ENCODE assay signal across 8 cellular contexts in the genomic region with DNA sequence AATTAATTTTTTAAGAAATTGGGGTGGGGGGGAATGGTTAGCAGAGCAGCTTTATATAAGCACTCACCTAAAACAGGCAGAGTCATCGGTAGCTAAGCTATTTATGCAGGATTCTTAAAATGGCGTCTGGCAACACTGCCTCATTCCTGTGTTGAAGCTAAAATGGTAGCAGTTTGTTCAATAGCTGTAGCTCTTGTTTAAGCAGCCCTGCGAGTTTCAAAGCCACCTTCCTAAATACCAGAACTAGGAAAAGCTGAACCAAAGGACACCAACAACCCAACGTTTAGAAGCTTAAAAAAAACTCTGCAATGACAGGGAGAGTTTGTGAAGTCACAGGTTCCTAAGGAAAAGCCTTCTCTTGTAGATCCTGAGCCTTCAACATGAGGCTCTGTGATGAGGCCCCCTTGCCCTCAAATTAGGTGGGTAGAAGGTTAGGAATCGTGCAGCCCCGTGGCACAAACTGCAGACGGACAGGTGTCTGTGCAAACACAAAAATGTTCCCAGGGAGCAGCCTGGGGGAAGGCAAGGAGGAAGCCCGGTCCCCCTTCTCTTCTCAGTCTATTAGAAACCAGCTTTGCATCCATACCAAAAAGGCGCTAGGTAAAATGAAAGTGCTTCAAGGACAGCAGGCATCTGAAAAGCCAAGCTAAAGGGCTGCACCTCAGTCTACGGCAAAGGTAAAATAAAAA. TPM values are rescaled to one million over a fixed set of nuclear protein-coding genes. Genes with fewer than 3 reads are reported as not detected.
DNase-seq lines count a peak whose midpoint lies in the region; ATAC-seq and TF ChIP-seq lines count a peak whose summit lies in the region.

No MANE protein-coding gene starts in this region.

- in situ Hi-C loops in brain microvascular endothelial cell (cut with HindIII; ENCODE audit: low pct_ligation_motif_present, low sequenced_read_pairs), result no loop called here

- H3K4me3 Mint-ChIP-seq in type B pancreatic cell, result no peak overlapping the region

- H3K27me3 ChIP-seq in brain microvascular endothelial cell (replicated peaks), result no peaks in the 10 kb centered on the region

- H3K9me3 ChIP-seq in mesodermal cell (ENCODE audit: control insufficient read depth, low read length), result no peaks in the 10 kb centered on the region

- no peak overlapping the region for H3K27ac Mint-ChIP-seq in type B pancreatic cell

- H3K4me3 ChIP-seq in brain microvascular endothelial cell (ENCODE audit: low read depth, low read length), result no peak overlapping the region
- H3K4me3 ChIP-seq in mesodermal cell (ENCODE audit: extremely low read depth, insufficient read depth, low read length, poor library complexity, severe bottlenecking), result peak overlapping the region; percentile 62

- TF ChIP-seq CTCF in brain microvascular endothelial cell (IDR thresholded peaks at IDR 0.05; ENCODE audit: low read depth, low read length, missing control alignments) (no peak), type B pancreatic cell (conservative IDR thresholded peaks at IDR 0.05) (no peak)

- DNase-seq in COLO668 (lab: John Stamatoyannopoulos, UW; ENCODE audit: unreplicated experiment) (peak; percentile 18), NCI-H1105 treated with DMSO at 0.1 percent for 48 hours (lab: John Stamatoyannopoulos, UW) (peak; percentile 81), brain microvascular endothelial cell (no peak), T1000 (lab: John Stamatoyannopoulos, UW) (no peak), type B pancreatic cell (ENCODE audit: extremely low spot score, unreplicated experiment) (no peak), HEK293T (ENCODE audit: extremely low spot score) (no peak)

- H3K27ac ChIP-seq in brain microvascular endothelial cell (peak overlapping the region; percentile 92), mesodermal cell (ENCODE audit: low read depth, low read length, severe bottlenecking) (peak overlapping the region; percentile 100)

- CTCF ChIA-PET in HEK293T (lab: Yijun Ruan, JAX), result no interaction called here

- WGBS in mesodermal cell (ENCODE audit: insufficient coverage in 2 of 2), 2 experiments, result 25 to 55% methylated on average over 2 to 9 of the region's 10 CpGs

- H3K27me3 Mint-ChIP-seq in type B pancreatic cell, result no peaks in the 10 kb centered on the region

- ATAC-seq in HG02623 (IDR thresholded peaks at IDR 0.05; ENCODE audit: unreplicated experiment), result no peak

- H3K36me3 ChIP-seq in brain microvascular endothelial cell (replicated peaks), result peaks cover 17% of the 10 kb centered on the region
- H3K36me3 ChIP-seq in mesodermal cell (ENCODE audit: control insufficient read depth, insufficient read depth, low read length), result peaks cover 54% of the 10 kb centered on the region

- H3K9me3 Mint-ChIP-seq in type B pancreatic cell, result no peaks in the 10 kb centered on the region

- H3K36me3 Mint-ChIP-seq in type B pancreatic cell, result peaks cover 10% of the 10 kb centered on the region

- H3K4me1 ChIP-seq in mesodermal cell (ENCODE audit: control insufficient read depth, insufficient read depth, low read length, poor library complexity, severe bottlenecking), result peaks cover 77% of the 10 kb centered on the region

- POLR2A ChIA-PET in HEK293T (lab: Yijun Ruan, JAX), result interaction anchor here (2.2 kb wide), 1 partner anchor 8 kb away, joined by 7 read pairs; no protein-coding TSS in a partner anchor

- peaks cover 34% of the 10 kb centered on the region for H3K4me1 Mint-ChIP-seq in type B pancreatic cell (ENCODE audit: unreplicated experiment)

TF ChIP-seq in HEK293T, 16 proteins besides CTCF, POLR2A, EP300 and RAD21:
- TF ChIP-seq CTBP1 (IDR thresholded peaks at IDR 0.05; ENCODE audit: borderline replicate concordance) (no peak), BHLHE40 (IDR thresholded peaks at IDR 0.05; ENCODE audit: borderline replicate concordance) (no peak), TARDBP (IDR thresholded peaks at IDR 0.05) (no peak), ARNT (IDR thresholded peaks at IDR 0.05) (no peak), SUZ12 (IDR thresholded peaks at IDR 0.05) (no peak), FOXM1 (IDR thresholded peaks at IDR 0.05; ENCODE audit: borderline replicate concordance) (no peak), ZNF384 (IDR thresholded peaks at IDR 0.05) (no peak), HDGF (IDR thresholded peaks at IDR 0.05; ENCODE audit: borderline replicate concordance) (no peak), NFRKB (IDR thresholded peaks at IDR 0.05) (no peak), L3MBTL2 (conservative IDR thresholded peaks at IDR 0.05) (no peak), ELF4 (IDR thresholded peaks at IDR 0.05) (no peak), SP1 (IDR thresholded peaks at IDR 0.05) (no peak), FOXA1 (IDR thresholded peaks at IDR 0.05) (no peak), FOXK2 (IDR thresholded peaks at IDR 0.05) (no peak), LEF1 (IDR thresholded peaks at IDR 0.05; ENCODE audit: borderline replicate concordance) (no peak)
- TF ChIP-seq, protein P1, sequence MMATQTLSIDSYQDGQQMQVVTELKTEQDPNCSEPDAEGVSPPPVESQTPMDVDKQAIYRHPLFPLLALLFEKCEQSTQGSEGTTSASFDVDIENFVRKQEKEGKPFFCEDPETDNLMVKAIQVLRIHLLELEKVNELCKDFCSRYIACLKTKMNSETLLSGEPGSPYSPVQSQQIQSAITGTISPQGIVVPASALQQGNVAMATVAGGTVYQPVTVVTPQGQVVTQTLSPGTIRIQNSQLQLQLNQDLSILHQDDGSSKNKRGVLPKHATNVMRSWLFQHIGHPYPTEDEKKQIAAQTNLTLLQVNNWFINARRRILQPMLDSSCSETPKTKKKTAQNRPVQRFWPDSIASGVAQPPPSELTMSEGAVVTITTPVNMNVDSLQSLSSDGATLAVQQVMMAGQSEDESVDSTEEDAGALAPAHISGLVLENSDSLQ (IDR thresholded peaks at IDR 0.05), result no peak

RNA-seq across cellular contexts. Expression of a gene that starts 4.7 kb away (rescaled TPM):
- polyA plus RNA-seq in mesodermal cell (2013, experiment 1 of 2), result 58.2 TPM
- 55.0 TPM for polyA plus RNA-seq in mesodermal cell (2013, experiment 2 of 2)
- total RNA-seq in type B pancreatic cell (ENCODE audit: low replicate concordance), result 38.9 and 58.9 TPM in 2 replicates

Comparison
In these comparisons a context has a peak if more than half of its experiments do, and no peak if none do; other contexts are left out.
1. DNase-seq: peak in COLO668 (single experiment) and NCI-H1105 treated with DMSO at 0.1 percent for 48 hours (single experiment); none in brain microvascular endothelial cell (single experiment), T1000 (single experiment), type B pancreatic cell (single experiment) and HEK293T (single experiment).